Comparison of ENCODE assay signal across 16 cellular contexts in the genomic region with DNA sequence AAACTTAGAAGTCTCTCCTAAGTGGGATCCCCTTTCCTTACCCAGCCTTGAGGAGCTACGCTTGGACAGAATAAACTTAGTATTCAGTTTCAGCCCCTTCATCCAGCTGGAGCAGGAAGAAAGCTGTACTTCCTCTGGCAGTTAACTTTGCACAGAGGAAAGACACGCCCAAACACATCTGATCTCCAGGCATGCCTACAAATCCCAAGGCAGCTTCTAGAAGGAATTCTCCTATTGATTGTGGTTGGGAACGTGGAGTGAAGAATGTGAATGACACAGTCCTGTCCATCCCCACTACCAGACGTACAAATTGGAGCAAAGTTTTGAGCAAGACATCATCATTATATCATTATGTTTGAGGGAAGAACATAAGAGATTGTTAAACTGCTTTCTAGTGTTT. TPM values are rescaled to one million over a fixed set of nuclear protein-coding genes. Genes with fewer than 3 reads are reported as not detected.
A peak's percentile ranks its signal among the peaks of the same experiment; 100 is the strongest.
DNase-seq lines count a peak whose midpoint lies in the region; ATAC-seq, FAIRE-seq and TF ChIP-seq lines count a peak whose summit lies in the region.
"Had no signal": no experiment of that assay in that cellular context is flagged by ENCODE, and none has a peak within 500 bp of the region (broad histone marks: within the 10 kb centered on the region; RNA-seq: fewer than 3 reads in every experiment).

No MANE protein-coding gene starts in this region.

- H3K36me3 Mint-ChIP-seq in astrocyte (ENCODE audit: low read depth, unreplicated experiment), result no peaks in the 10 kb centered on the region
- H3K36me3 Mint-ChIP-seq: CD4-positive, CD25-positive, alpha-beta regulatory T cell; stimulated activated effector memory CD8-positive, alpha-beta T cell treated with anti-CD3 and anti-CD28 coated beads, Interleukin-12 subunit alpha, Interleukin-12 subunit beta, amount 100 ng/mL, for 72 hours had no signal

- H3K9me3 ChIP-seq in astrocyte (ENCODE audit: insufficient read depth, low read depth, low read length), result no peaks in the 10 kb centered on the region
- H3K9me3 ChIP-seq in stomach, result no peaks in the 10 kb centered on the region

- H4K20me1 ChIP-seq in astrocyte (ENCODE audit: insufficient read depth, low read length), result no peaks in the 10 kb centered on the region

- DNase-seq in AG10803 (ENCODE audit: low read depth) (peak; percentile 64), HCEC 1CT (peak; percentile 49), astrocyte (ENCODE audit: low read depth) (no peak), iris pigment epithelial cell (ENCODE audit: low read depth) (peak; percentile 46), stomach (no peak), midbrain (lab: John Stamatoyannopoulos, UW) (no peak), left lobe of liver (ENCODE audit: low spot score) (no peak)
- no peak for DNase-seq in activated CD4-positive, CD25-positive, alpha-beta regulatory T cell treated with anti-CD3 and anti-CD28 coated beads, Interleukin-2, amount 50 U/mL, for 72 hours
- DNase-seq: activated T-cell treated with anti-CD3 and anti-CD28 coated beads for 4 hours; amygdala; CD4-positive, CD25-positive, alpha-beta regulatory T cell; endodermal cell; KBM-7; Peyer's patch had no signal

- intact Hi-C loops in stomach (cut with DNase I; ENCODE audit: low total_unique reads), result no loop called here

- H3K27me3 ChIP-seq in astrocyte (ENCODE audit: insufficient read depth, low read length) (peaks cover 8% of the 10 kb centered on the region), stomach (peaks cover 0 to 9% (median 0%) of the 10 kb centered on the region in 3 donors)
- H3K27me3 ChIP-seq: Peyer's patch had no signal

- H3K27ac ChIP-seq in astrocyte (ENCODE audit: low read depth, low read length) (no peak overlapping the region), stomach (peak overlapping the region in 1 of 5 donors; percentile 28)
- H3K27ac ChIP-seq: Peyer's patch, VCaP had no signal

- H3K4me3 ChIP-seq in AG10803 (ENCODE audit: low read length) (no peak overlapping the region), astrocyte (ENCODE audit: insufficient read depth, low read depth, low read length) (no peak overlapping the region), stomach (no peak overlapping the region)
- H3K4me3 ChIP-seq: Peyer's patch had no signal

- no peak overlapping the region for H3K9ac ChIP-seq in astrocyte (ENCODE audit: low read length)

- no peak for ATAC-seq in left lobe of liver
- ATAC-seq: stimulated activated effector memory CD8-positive, alpha-beta T cell treated with anti-CD3 and anti-CD28 coated beads, Interleukin-12 subunit alpha, Interleukin-12 subunit beta, amount 100 ng/mL, for 72 hours had no signal

- H2AFZ ChIP-seq in astrocyte (ENCODE audit: low read depth, low read length), result no peak overlapping the region

- H3K4me1 Mint-ChIP-seq in astrocyte (ENCODE audit: low read depth, unreplicated experiment), result peaks cover 16% of the 10 kb centered on the region
- H3K4me1 Mint-ChIP-seq: stimulated activated effector memory CD8-positive, alpha-beta T cell treated with anti-CD3 and anti-CD28 coated beads, Interleukin-12 subunit alpha, Interleukin-12 subunit beta, amount 100 ng/mL, for 72 hours had no signal

- no peak for FAIRE-seq in astrocyte (lab: Jason Lieb, UNC)

- peak overlapping the region; percentile 85 for H3K27ac Mint-ChIP-seq in astrocyte (ENCODE audit: unreplicated experiment)
- H3K27ac Mint-ChIP-seq: CD4-positive, CD25-positive, alpha-beta regulatory T cell; endodermal cell; stimulated activated effector memory CD8-positive, alpha-beta T cell treated with anti-CD3 and anti-CD28 coated beads, Interleukin-12 subunit alpha, Interleukin-12 subunit beta, amount 100 ng/mL, for 72 hours had no signal

- no peaks in the 10 kb centered on the region for H3K36me3 ChIP-seq in astrocyte (ENCODE audit: insufficient read depth, low read length)
- H3K36me3 ChIP-seq in stomach, result no peaks in the 10 kb centered on the region
- H3K36me3 ChIP-seq: Peyer's patch had no signal

- H3K27me3 Mint-ChIP-seq in astrocyte (ENCODE audit: low read depth, unreplicated experiment), result peaks cover 12% of the 10 kb centered on the region

- no peaks in the 10 kb centered on the region for H3K79me2 ChIP-seq in astrocyte (ENCODE audit: insufficient read depth, low read length)

- H3K9me3 Mint-ChIP-seq in astrocyte (ENCODE audit: unreplicated experiment), result no peaks in the 10 kb centered on the region
- H3K9me3 Mint-ChIP-seq: CD4-positive, CD25-positive, alpha-beta regulatory T cell; endodermal cell; stimulated activated effector memory CD8-positive, alpha-beta T cell treated with anti-CD3 and anti-CD28 coated beads, Interleukin-12 subunit alpha, Interleukin-12 subunit beta, amount 100 ng/mL, for 72 hours had no signal

- 17 to 27% (median 23%) methylated on average over 4 of the region's 4 CpGs for WGBS in stomach, 5 donors

- TF ChIP-seq CTCF in AG10803 (conservative IDR thresholded peaks at IDR 0.05; ENCODE audit: low read length), result no peak
- TF ChIP-seq CTCF in astrocyte (IDR thresholded peaks at IDR 0.05; ENCODE audit: insufficient read depth, low read depth, low read length), result no peak
- TF ChIP-seq CTCF in stomach (IDR thresholded peaks at IDR 0.05), result no peak

- no peaks in the 10 kb centered on the region for H3K4me1 ChIP-seq in astrocyte (ENCODE audit: insufficient read depth, low read length)
- peaks cover 0 to 13% (median 4%) of the 10 kb centered on the region in 4 donors for H3K4me1 ChIP-seq in stomach
- H3K4me1 ChIP-seq: Peyer's patch had no signal

- no peak overlapping the region for H3K4me2 ChIP-seq in astrocyte (ENCODE audit: low read length)

- no peak for TF ChIP-seq EP300 in stomach (IDR thresholded peaks at IDR 0.05)

- peak overlapping the region; percentile 7 for H3K4me3 Mint-ChIP-seq in astrocyte (ENCODE audit: unreplicated experiment)
- H3K4me3 Mint-ChIP-seq: CD4-positive, CD25-positive, alpha-beta regulatory T cell; endodermal cell; stimulated activated effector memory CD8-positive, alpha-beta T cell treated with anti-CD3 and anti-CD28 coated beads, Interleukin-12 subunit alpha, Interleukin-12 subunit beta, amount 100 ng/mL, for 72 hours had no signal

- no peak for TF ChIP-seq POLR2A in stomach (IDR thresholded peaks at IDR 0.05)

RNA-seq across cellular contexts. Expression of a gene that starts 6.6 kb away (rescaled TPM):
- total RNA-seq in astrocyte, result 133 and 142 TPM in 2 replicates
- 100 to 1,000 TPM in 2 of 5 donors, 10 to 100 TPM in 3; 26.8 to 108 (median 74.7) TPM for total RNA-seq in stomach
- 10 to 100 TPM in 2 of 3 donors, 1 to 10 TPM in 1; 9.4 to 15.0 (median 11.1) TPM for polyA plus RNA-seq in stomach
- total RNA-seq in left lobe of liver, result 153 TPM

Comparison
In these comparisons a context has a peak if more than half of its experiments do, and no peak if none do; other contexts are left out.
1. DNase-seq: peak in AG10803 (single experiment), HCEC 1CT (single experiment) and iris pigment epithelial cell (single experiment); none in astrocyte (single experiment), stomach (single experiment), activated CD4-positive, CD25-positive, alpha-beta regulatory T cell treated with anti-CD3 and anti-CD28 coated beads, Interleukin-2, amount 50 U/mL, for 72 hours (single experiment), midbrain (single experiment) and left lobe of liver (single experiment).